In the genomic region with DNA sequence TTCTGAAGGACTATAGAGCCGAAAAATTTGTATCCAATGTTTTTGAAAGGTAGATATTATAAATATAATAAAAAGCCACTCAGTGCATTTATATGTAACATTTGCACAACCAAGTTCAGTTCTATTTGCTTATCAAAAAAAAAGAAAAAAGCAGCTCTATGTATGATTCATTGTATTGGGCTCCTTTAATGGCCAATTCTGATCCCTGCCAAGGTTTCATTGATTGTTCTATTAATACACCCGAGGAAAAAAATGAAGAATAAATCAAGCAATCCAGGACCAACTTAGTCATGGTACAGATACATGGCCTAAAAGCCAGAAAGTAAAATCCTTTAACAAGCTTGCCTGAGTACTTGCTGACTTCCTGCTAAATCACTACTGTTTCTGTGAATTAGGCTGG, we compare ENCODE assay signal across 20 cellular contexts.
"Had no signal": no experiment of that assay in that cellular context is flagged by ENCODE, and none has a peak within 500 bp of the region (broad histone marks: within the 10 kb centered on the region; RNA-seq: fewer than 3 reads in every experiment).

No MANE protein-coding gene starts in this region.

- H3K4me1 ChIP-seq: colonic mucosa, foreskin keratinocyte, gastroesophageal sphincter, heart right ventricle, lower lobe of right lung, neural progenitor cell, prostate gland, sigmoid colon, testis, tibial artery had no signal

- H3K9me3 ChIP-seq: colonic mucosa, gastroesophageal sphincter, heart right ventricle, lower lobe of right lung, prostate gland, sigmoid colon, testis, tibial artery had no signal

- H3K27me3 ChIP-seq: colonic mucosa, foreskin keratinocyte, gastroesophageal sphincter, heart right ventricle, neural progenitor cell, sigmoid colon, testis, tibial artery had no signal

- ATAC-seq: effector memory CD8-positive, alpha-beta T cell; foreskin keratinocyte; gastroesophageal sphincter; heart right ventricle; left ventricle myocardium superior; lower lobe of right lung; naive thymus-derived CD4-positive, alpha-beta T cell; right cardiac atrium; stimulated activated memory B cell treated with anti-CD40 and anti-IgM and Interleukin-4, amounts not matched to agents 10 μg/mL and 1 μg/mL and 100 μg/mL, for 72 hours; stimulated activated naive CD8-positive, alpha-beta T cell treated with anti-CD3 and anti-CD28 coated beads, Interleukin-15, Interleukin-2, amounts not matched to agents 100 U/mL and 50 U/mL, for 24 hours had no signal

- H3K36me3 ChIP-seq: colonic mucosa, gastroesophageal sphincter, heart right ventricle, lower lobe of right lung, neural progenitor cell, prostate gland, sigmoid colon, tibial artery had no signal

- H3K4me3 ChIP-seq: colonic mucosa, gastroesophageal sphincter, heart right ventricle, lower lobe of right lung, neural progenitor cell, prostate gland, sigmoid colon, testis, tibial artery had no signal

- H3K27ac ChIP-seq: colonic mucosa, foreskin keratinocyte, gastroesophageal sphincter, heart right ventricle, lower lobe of right lung, neural progenitor cell, prostate gland, sigmoid colon, testis, tibial artery had no signal

- DNase-seq: colonic mucosa; effector memory CD8-positive, alpha-beta T cell; foreskin keratinocyte; heart right ventricle; hippocampal formation; left ventricle myocardium superior; lower lobe of right lung; naive thymus-derived CD4-positive, alpha-beta T cell; right cardiac atrium; sigmoid colon; stimulated activated CD4-positive, alpha-beta T cell treated with anti-CD3 and anti-CD28 coated beads, Interleukin-2, amount 100 ng/mL, for 24 hours; stimulated activated CD4-positive, alpha-beta T cell treated with anti-CD3 and anti-CD28 coated beads, Interleukin-4, amount 100 ng/mL, for 4 hours; stimulated activated naive CD8-positive, alpha-beta T cell treated with anti-CD3 and anti-CD28 coated beads, Interleukin-15, Interleukin-2, amounts not matched to agents 100 U/mL and 50 U/mL, for 24 hours; substantia nigra; testis; tibial artery had no signal
